Comparison of ENCODE assay signal across 32 cellular contexts in the genomic region with DNA sequence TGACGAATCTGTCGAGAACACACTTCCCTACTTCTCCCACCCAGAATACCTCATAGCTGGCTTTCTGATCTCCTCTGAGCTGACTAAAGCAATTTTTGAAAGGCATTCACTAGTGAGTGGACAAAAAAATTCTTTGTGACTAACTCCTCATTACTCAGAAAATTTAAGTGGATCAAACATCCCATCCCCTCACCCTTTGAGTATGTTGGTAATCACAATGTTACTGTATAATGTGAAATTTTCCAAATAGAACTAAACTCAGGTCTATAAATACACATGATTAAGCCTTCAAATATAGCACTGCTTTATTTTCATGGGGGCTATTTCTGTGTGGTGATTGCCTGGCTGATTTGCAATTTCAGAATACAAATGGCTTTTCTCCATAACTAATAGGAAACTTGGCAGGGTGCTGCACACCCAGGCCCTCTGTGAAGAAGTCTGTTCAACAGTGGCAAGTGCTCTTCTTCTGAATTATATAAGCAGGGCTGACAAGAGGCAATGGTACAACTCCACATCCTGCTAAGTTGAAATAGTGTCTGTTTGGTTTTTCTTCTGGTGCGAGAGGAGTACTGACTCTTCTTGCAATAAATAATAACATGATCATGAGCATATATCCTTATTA. TPM values are rescaled to one million over a fixed set of nuclear protein-coding genes. Genes with fewer than 3 reads are reported as not detected.
DNase-seq lines count a peak whose midpoint lies in the region; ATAC-seq and TF ChIP-seq lines count a peak whose summit lies in the region.
"Had no signal": no experiment of that assay in that cellular context is flagged by ENCODE, and none has a peak within 500 bp of the region (broad histone marks: within the 10 kb centered on the region; RNA-seq: fewer than 3 reads in every experiment).

No MANE protein-coding gene starts in this region.

- H3K36me3 ChIP-seq in thoracic aorta, result no peaks in the 10 kb centered on the region
- H3K36me3 ChIP-seq: esophagus squamous epithelium, gastrocnemius medialis, HAP-1, ovary, stomach, tibial nerve had no signal

- H3K4me3 ChIP-seq in thoracic aorta, result no peak overlapping the region
- H3K4me3 ChIP-seq: body of pancreas, dorsolateral prefrontal cortex, esophagus squamous epithelium, gastrocnemius medialis, HAP-1, hepatocyte, ovary, stomach, tibial nerve had no signal

- ATAC-seq in thoracic aorta (ENCODE audit: insufficient number of reproducible peaks, low FRiP score, low read depth) (peak; percentile 92), GM21529 (IDR thresholded peaks at IDR 0.05; ENCODE audit: unreplicated experiment) (no peak)
- ATAC-seq: body of pancreas, gastrocnemius medialis, HepG2, Panc1 had no signal

- no peak for TF ChIP-seq CTCF in thoracic aorta (IDR thresholded peaks at IDR 0.05)

- DNase-seq in ELR (ENCODE audit: low read depth) (peak; percentile 46), M059J (ENCODE audit: low read depth) (peak; percentile 18), kidney tubule cell (ENCODE audit: low spot score) (peak; percentile 15), thoracic aorta (ENCODE audit: low spot score) (no peak), kidney glomerular epithelial cell (lab: John Stamatoyannopoulos, UW) (no peak), HuH-7 (ENCODE audit: low spot score) (no peak)
- DNase-seq: activated CD4-positive, alpha-beta T cell treated with anti-CD3 and anti-CD28 coated beads, Interleukin-2, amount 50 U/mL, for 48 hours; activated CD4-positive, CD25-positive, alpha-beta regulatory T cell treated with anti-CD3 and anti-CD28 coated beads, Interleukin-2, amount 50 U/mL, for 72 hours; activated gamma-delta T cell treated with Interleukin-2 at 50 U/mL for 16 hours; activated T-cell treated with anti-CD3 and anti-CD28 coated beads, Interleukin-2, amount 50 U/mL, for 48 hours; body of pancreas; DMS79; dorsolateral prefrontal cortex; esophagus squamous epithelium; gastrocnemius medialis; Kasumi-1; NCI-H1417 treated with DMSO at 0.1 percent for 48 hours; NCI-H2029 treated with DMSO at 0.1 percent for 48 hours; NCI-H2227 treated with DMSO at 0.1 percent for 48 hours; NCI-H526 treated with DMSO at 0.1 percent for 48 hours; ovary; retina; SHP77; stimulated activated CD4-positive, alpha-beta T cell treated with anti-CD3 and anti-CD28 coated beads, Interleukin-4, amount 100 ng/mL, for 1 hour; stomach; T-helper 2 cell had no signal

- no peaks in the 10 kb centered on the region for H3K9me3 ChIP-seq in thoracic aorta
- H3K9me3 ChIP-seq: body of pancreas, esophagus squamous epithelium, gastrocnemius medialis, HAP-1, ovary, stomach, tibial nerve had no signal

- H3K4me1 ChIP-seq in thoracic aorta (ENCODE audit: control insufficient read depth in 1 of 2, low read depth in 2 of 2), result peaks cover 9 to 30% of the 10 kb centered on the region in 2 donors
- H3K4me1 ChIP-seq: body of pancreas, esophagus squamous epithelium, gastrocnemius medialis, HAP-1, stomach had no signal

- H3K27ac ChIP-seq in thoracic aorta, result peak overlapping the region in 1 of 2 donors; percentile 64
- H3K27ac ChIP-seq: body of pancreas, esophagus squamous epithelium, gastrocnemius medialis, hepatocyte, ovary, tibial nerve had no signal

- no peaks in the 10 kb centered on the region for H3K27me3 ChIP-seq in thoracic aorta (replicated peaks; ENCODE audit: insufficient read depth)
- H3K27me3 ChIP-seq: body of pancreas, dorsolateral prefrontal cortex, esophagus squamous epithelium, gastrocnemius medialis, hepatocyte, ovary, stomach, tibial nerve had no signal

RNA-seq across cellular contexts. Expression of a gene that starts 46.0 kb away (rescaled TPM):
- total RNA-seq in M059J (2014; rRNA removed; shearing (Covaris generic)), result 2.9 and 8.8 TPM in 2 replicates
- 100 to 1,000 TPM in 1 of 2 donors, 10 to 100 TPM in 1; 47.7 to 125 TPM for total RNA-seq in thoracic aorta
- total RNA-seq: HepG2 had no signal

Comparison
In these comparisons a context has a peak if more than half of its experiments do, and no peak if none do; other contexts are left out.
1. DNase-seq: peak in ELR (single experiment), M059J (single experiment) and kidney tubule cell (single experiment); none in thoracic aorta (single experiment), kidney glomerular epithelial cell (single experiment) and HuH-7 (single experiment).